Comparison of ENCODE assay signal across 8 cellular contexts in genomic region chr10:99798920-99799319, GRCh38.
"Had no signal": no experiment of that assay in that cellular context is flagged by ENCODE, and none has a peak within 500 bp of the region (broad histone marks: within the 10 kb centered on the region; RNA-seq: fewer than 3 reads in every experiment).

No MANE protein-coding gene starts in this region.

- H3K4me3 ChIP-seq: GM12878 had no signal

- DNase-seq: GDM1, GF-D8 had no signal

- ATAC-seq: GM12878 had no signal

- FAIRE-seq: G401.6, GM12878, GM12891, GM12892, GM18507, GM19239 had no signal
